8 cellular contexts compared by ENCODE assay signal in genomic region chr11:45804806-45805304, GRCh38. TPM values are rescaled to one million over a fixed set of nuclear protein-coding genes. Genes with fewer than 3 reads are reported as not detected.
A peak's percentile ranks its signal among the peaks of the same experiment; 100 is the strongest.
DNase-seq lines count a peak whose midpoint lies in the region; ATAC-seq and TF ChIP-seq lines count a peak whose summit lies in the region.

Gene SLC35C1 (plus strand): TSS chr11:45805149. CDS start chr11:45805802, 653 bp downstream.

- H3K27me3 ChIP-seq in GM06990 (replicated peaks; ENCODE audit: control insufficient read depth, insufficient read depth, low read length) (no peaks in the 10 kb centered on the region), SK-N-SH (ENCODE audit: insufficient read depth) (no peaks in the 10 kb centered on the region), osteoblast (ENCODE audit: insufficient read depth, low read length) (no peaks in the 10 kb centered on the region), thoracic aorta (replicated peaks; ENCODE audit: insufficient read depth) (no peaks in the 10 kb centered on the region)

- 0% methylated on average over 7 of the region's 45 CpGs for WGBS in SK-N-SH (ENCODE audit: low lambda C conversion rate)

- TF ChIP-seq CTCF in GM06990 (IDR thresholded peaks at IDR 0.05; ENCODE audit: insufficient read depth, low read length, poor library complexity, severe bottlenecking) (peak; percentile 34), HFF-Myc (IDR thresholded peaks at IDR 0.05; ENCODE audit: low read depth, low read length, missing control alignments) (no peak), SK-N-SH (IDR thresholded peaks at IDR 0.05) (peak; percentile 17; the same call in 1 of the 2 replicates), osteoblast (IDR thresholded peaks at IDR 0.05; ENCODE audit: extremely low read depth, low read depth, low read length) (no peak), thoracic aorta (IDR thresholded peaks at IDR 0.05) (no peak)

- H3K4me3 Mint-ChIP-seq in activated naive CD4-positive, alpha-beta T cell treated with anti-CD3 and anti-CD28 coated beads, Interleukin-2, amount 50 U/mL, for 24 hours = peak within 1 kb of the TSS; percentile 90

- TF ChIP-seq EP300 in SK-N-SH (IDR thresholded peaks at IDR 0.05; ENCODE audit: borderline replicate concordance in 1 of 2, low read depth in 1 of 2, low read length in 1 of 2) = no peak

- CTCF ChIA-PET in SK-N-SH (lab: Yijun Ruan, JAX) = interaction anchor here (0.6 to 3.5 kb wide), 3 partner anchors 9 to 161 kb away, joined by 3 to 18 read pairs (median 3); no protein-coding TSS in a partner anchor

- H3K4me2 ChIP-seq in SK-N-SH (peak within 1 kb of the TSS; percentile 98), osteoblast (ENCODE audit: insufficient read depth, low read length) (peak within 1 kb of the TSS; percentile 97)

- POLR2A ChIA-PET in SK-N-SH (lab: Yijun Ruan, JAX) = interaction anchor here (0.6 kb wide), 1 partner anchor 143 kb away, joined by 3 read pairs; no protein-coding TSS in a partner anchor

- H3K36me3 ChIP-seq in GM06990 (ENCODE audit: control insufficient read depth, insufficient read depth, low read length) (no peaks in the 10 kb centered on the region; the same call in 1 of the 2 replicates), SK-N-SH (replicated peaks in 1 of 2; ENCODE audit: control insufficient read depth in 1 of 2, insufficient read depth in 2 of 2, low read length in 1 of 2) (peaks cover 11% of the 10 kb centered on the region in 2 experiments), osteoblast (ENCODE audit: insufficient read depth, low read length) (peaks cover 20% of the 10 kb centered on the region), thoracic aorta (no peaks in the 10 kb centered on the region)

- TF ChIP-seq RAD21 in SK-N-SH (IDR thresholded peaks at IDR 0.05; ENCODE audit: low read length) = no peak

- peaks cover 37% of the 10 kb centered on the region for H4K20me1 ChIP-seq in SK-N-SH (ENCODE audit: insufficient read depth)
- peaks cover 37% of the 10 kb centered on the region for H4K20me1 ChIP-seq in osteoblast (ENCODE audit: insufficient read depth, low read length)

- H3K4me3 ChIP-seq in GM06990 (replicated peaks; ENCODE audit: low read depth, low read length) = peak within 1 kb of the TSS; percentile 90
- peak within 1 kb of the TSS; percentile 87 for H3K4me3 ChIP-seq in HFF-Myc (replicated peaks; ENCODE audit: low read depth, low read length)
- peak within 1 kb of the TSS; percentile 66 to 95 for H3K4me3 ChIP-seq in SK-N-SH (ENCODE audit: low read depth in 2 of 2, low read length in 1 of 2)
- H3K4me3 ChIP-seq in osteoblast (ENCODE audit: insufficient read depth, low read length) = peak within 1 kb of the TSS; percentile 97
- peak within 1 kb of the TSS; percentile 99 for H3K4me3 ChIP-seq in thoracic aorta

- peak within 1 kb of the TSS; percentile 98 for H3K9ac ChIP-seq in SK-N-SH

- H3K27ac ChIP-seq in SK-N-SH (ENCODE audit: low read depth in 2 of 2, low read length in 1 of 2) = peak within 1 kb of the TSS; percentile 78 to 85
- peak within 1 kb of the TSS; percentile 89 for H3K27ac ChIP-seq in osteoblast (ENCODE audit: low read depth, low read length)
- peak within 1 kb of the TSS; percentile 82 to 88 for H3K27ac ChIP-seq in thoracic aorta

- H3K36me3 Mint-ChIP-seq in activated naive CD4-positive, alpha-beta T cell treated with anti-CD3 and anti-CD28 coated beads, Interleukin-2, amount 50 U/mL, for 24 hours = peaks cover 2% of the 10 kb centered on the region

- H3K79me2 ChIP-seq in SK-N-SH (ENCODE audit: insufficient read depth) (peaks cover 45% of the 10 kb centered on the region), osteoblast (ENCODE audit: insufficient read depth, low read length) (peaks cover 33% of the 10 kb centered on the region)

- no peaks in the 10 kb centered on the region for H3K9me2 ChIP-seq in SK-N-SH

- H2AFZ ChIP-seq in SK-N-SH (ENCODE audit: low read depth) = peak within 1 kb of the TSS; percentile 91
- peak within 1 kb of the TSS; percentile 90 for H2AFZ ChIP-seq in osteoblast (ENCODE audit: low read length)

- DNase-seq in GM06990 (ENCODE audit: extremely low read depth, insufficient read length) (peak; percentile 92), HFF-Myc (ENCODE audit: extremely low read depth, low read depth) (peak; percentile 62), NAMALWA (ENCODE audit: low spot score) (peak; percentile 95), SK-N-SH (peak; percentile 98), globus pallidus (ENCODE audit: low spot score) (peak; percentile 96), osteoblast (ENCODE audit: insufficient read length, low spot score, missing footprints) (peak; percentile 99), thoracic aorta (ENCODE audit: low spot score) (peak; percentile 88)

- no peaks in the 10 kb centered on the region for H3K9me3 Mint-ChIP-seq in activated naive CD4-positive, alpha-beta T cell treated with anti-CD3 and anti-CD28 coated beads, Interleukin-2, amount 50 U/mL, for 24 hours

- no peaks in the 10 kb centered on the region for H3K27me3 Mint-ChIP-seq in activated naive CD4-positive, alpha-beta T cell treated with anti-CD3 and anti-CD28 coated beads, Interleukin-2, amount 50 U/mL, for 24 hours

- H3K9me3 ChIP-seq in SK-N-SH (no peaks in the 10 kb centered on the region), osteoblast (ENCODE audit: low read depth, low read length) (no peaks in the 10 kb centered on the region), thoracic aorta (no peaks in the 10 kb centered on the region)

- H3K4me1 Mint-ChIP-seq in activated naive CD4-positive, alpha-beta T cell treated with anti-CD3 and anti-CD28 coated beads, Interleukin-2, amount 50 U/mL, for 24 hours = peaks cover 36% of the 10 kb centered on the region

- H3F3A ChIP-seq in SK-N-SH (replicated peaks; ENCODE audit: insufficient read depth) = peaks cover 3% of the 10 kb centered on the region

- H3K4me1 ChIP-seq in SK-N-SH (ENCODE audit: control insufficient read depth in 1 of 2, insufficient read depth in 2 of 2, low read depth in 1 of 2, low read length in 1 of 2) (peaks cover 9 to 25% of the 10 kb centered on the region in 2 experiments; a peak in 2 of 4 replicates), osteoblast (ENCODE audit: insufficient read depth, low read length) (peaks cover 23% of the 10 kb centered on the region), thoracic aorta (ENCODE audit: control insufficient read depth in 1 of 2, low read depth in 2 of 2) (peaks cover 25 to 41% of the 10 kb centered on the region in 2 donors)

- H3K27ac Mint-ChIP-seq in activated naive CD4-positive, alpha-beta T cell treated with anti-CD3 and anti-CD28 coated beads, Interleukin-2, amount 50 U/mL, for 24 hours = peak within 1 kb of the TSS; percentile 84

- ATAC-seq in thoracic aorta (ENCODE audit: insufficient number of reproducible peaks, low FRiP score, low read depth) = peak; percentile 77

TF ChIP-seq in SK-N-SH, 30 proteins besides CTCF, POLR2A, EP300 and RAD21 (continues in another document):
- TF ChIP-seq YY1 (IDR thresholded peaks at IDR 0.05; ENCODE audit: low read depth) (no peak), FOXJ3 (CRISPR knock-in tag; IDR thresholded peaks at IDR 0.05) (no peak), GABPA (IDR thresholded peaks at IDR 0.05; ENCODE audit: low read depth) (peak; percentile 57; the same call in 1 of the 2 replicates), MXI1 (IDR thresholded peaks at IDR 0.05; ENCODE audit: low read depth, low read length) (peak; percentile 91), RCOR1 (IDR thresholded peaks at IDR 0.05; ENCODE audit: low read length) (0 out of 2 replicates have a peak, but pooled peaks have one; percentile 14), TAF1 (IDR thresholded peaks at IDR 0.05; ENCODE audit: borderline replicate concordance, low read depth, low read length) (peak; percentile 80), CHD2 (IDR thresholded peaks at IDR 0.05; ENCODE audit: low read length, partially characterized antibody) (peak; percentile 34), SMC3 (IDR thresholded peaks at IDR 0.05; ENCODE audit: low read depth, low read length) (no peak), ELF1 (IDR thresholded peaks at IDR 0.05) (peak; percentile 85), GATA2 (CRISPR knock-in tag; IDR thresholded peaks at IDR 0.05) (no peak), IRF3 (IDR thresholded peaks at IDR 0.05; ENCODE audit: low read depth, low read length) (no peak), USF1 (IDR thresholded peaks at IDR 0.05; ENCODE audit: borderline replicate concordance, low read depth) (peak; percentile 75), TEAD4 (IDR thresholded peaks at IDR 0.05; ENCODE audit: borderline replicate concordance, insufficient read depth) (no peak), TCF12 (IDR thresholded peaks at IDR 0.05) (no peak), USF2 (IDR thresholded peaks at IDR 0.05; ENCODE audit: borderline replicate concordance, low read depth, low read length) (peak; percentile 52; the same call in 1 of the 2 replicates), POLR2AphosphoS5 (IDR thresholded peaks at IDR 0.05; ENCODE audit: low read depth, low read length) (peak; percentile 79), RXRA (IDR thresholded peaks at IDR 0.05; ENCODE audit: borderline replicate concordance, low read depth) (no peak)

RNA-seq across cellular contexts. Expression of gene SLC35C1, which starts in this region (rescaled TPM):
- 6.2 and 6.5 TPM in 2 replicates for polyA plus RNA-seq in SK-N-SH (2012; rRNA removed)
- polyA plus RNA-seq in SK-N-SH (2012; cell fraction: cytosol; rRNA removed) = 4.0 and 6.1 TPM in 2 replicates
- polyA plus RNA-seq in SK-N-SH (2012; cell fraction: nucleus; rRNA removed) = 5.0 and 6.0 TPM in 2 replicates
- 10.6 and 12.3 TPM in 2 replicates for total RNA-seq in osteoblast
- total RNA-seq in thoracic aorta = 10 to 100 TPM; 18.8 to 28.4 TPM

Comparison
In these comparisons a context has a peak if more than half of its experiments do, and no peak if none do; other contexts are left out.
1. Peak in every context shown above with its lines: DNase-seq, ATAC-seq, H3K4me3 ChIP-seq and H3K27ac ChIP-seq.
2. CTCF ChIP-seq: peak in GM06990 (single experiment) and SK-N-SH (single experiment); none in HFF-Myc (single experiment), osteoblast (single experiment) and thoracic aorta (single experiment).